2 cellular contexts compared by ENCODE assay signal in the genomic region with DNA sequence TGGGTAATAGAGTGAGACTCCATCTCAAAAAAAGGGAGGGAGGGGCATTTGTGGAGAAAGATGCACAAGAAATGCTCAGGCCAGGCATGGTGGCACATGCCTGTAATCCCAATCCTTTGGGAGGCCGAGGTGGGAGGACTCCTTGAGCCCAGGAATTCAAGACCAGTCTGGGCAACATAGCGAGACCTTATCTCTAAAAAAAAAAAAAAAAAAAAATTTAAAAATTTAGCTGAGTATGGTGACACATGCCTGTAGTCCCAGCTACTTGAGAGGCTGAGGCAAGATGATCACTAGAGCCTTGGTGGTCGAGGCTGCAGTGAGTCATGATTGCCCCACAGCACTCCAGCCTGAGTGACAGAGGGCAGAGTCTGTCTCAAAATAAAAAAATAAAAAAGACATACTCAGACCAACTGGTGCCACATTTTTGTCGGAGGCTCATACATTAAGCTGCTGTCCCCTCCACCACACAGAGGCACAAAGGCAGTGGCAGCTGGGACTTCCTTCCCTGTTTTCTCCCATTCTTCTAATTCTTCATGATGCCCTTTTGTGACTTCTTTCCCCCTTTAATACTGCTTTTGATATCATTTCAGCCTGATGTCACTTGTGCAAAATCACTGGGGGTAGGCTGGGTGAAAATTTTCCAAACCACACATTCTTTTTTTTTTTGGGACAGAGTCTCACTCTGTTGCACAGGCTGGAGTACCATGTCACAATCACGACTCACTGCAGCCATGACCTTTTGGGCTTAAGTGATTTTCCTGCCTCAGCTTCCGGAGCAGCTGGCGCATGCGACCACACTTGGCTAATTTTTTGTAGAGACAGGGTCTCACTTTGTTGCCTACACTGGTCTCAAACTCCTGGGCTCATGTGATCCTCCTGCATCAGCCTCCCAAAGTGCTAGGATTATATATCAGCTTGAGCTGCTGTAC.
A peak's percentile ranks its signal among the peaks of the same experiment; 100 is the strongest.
TF ChIP-seq lines count a peak whose summit lies in the region.

No MANE protein-coding gene starts in this region.

TF ChIP-seq in HEK293, 187 proteins besides CTCF, POLR2A, EP300 and RAD21 (continued from another document):
- TF ChIP-seq ZNF571 (tag by site-specific recombination; IDR thresholded peaks at IDR 0.05), result no peak
- no peak for TF ChIP-seq ZSCAN23 (tag by site-specific recombination; IDR thresholded peaks at IDR 0.05)
- 0 out of 2 replicates have a peak, but pooled peaks have one; percentile 11 for TF ChIP-seq SCRT2 (tag by site-specific recombination; IDR thresholded peaks at IDR 0.05)
- TF ChIP-seq ZFP69B (tag by site-specific recombination; IDR thresholded peaks at IDR 0.05), result 0 out of 2 replicates have a peak, but pooled peaks have one; percentile 40
- no peak for TF ChIP-seq ZXDB (tag by site-specific recombination; IDR thresholded peaks at IDR 0.05)
- TF ChIP-seq, protein P1, sequence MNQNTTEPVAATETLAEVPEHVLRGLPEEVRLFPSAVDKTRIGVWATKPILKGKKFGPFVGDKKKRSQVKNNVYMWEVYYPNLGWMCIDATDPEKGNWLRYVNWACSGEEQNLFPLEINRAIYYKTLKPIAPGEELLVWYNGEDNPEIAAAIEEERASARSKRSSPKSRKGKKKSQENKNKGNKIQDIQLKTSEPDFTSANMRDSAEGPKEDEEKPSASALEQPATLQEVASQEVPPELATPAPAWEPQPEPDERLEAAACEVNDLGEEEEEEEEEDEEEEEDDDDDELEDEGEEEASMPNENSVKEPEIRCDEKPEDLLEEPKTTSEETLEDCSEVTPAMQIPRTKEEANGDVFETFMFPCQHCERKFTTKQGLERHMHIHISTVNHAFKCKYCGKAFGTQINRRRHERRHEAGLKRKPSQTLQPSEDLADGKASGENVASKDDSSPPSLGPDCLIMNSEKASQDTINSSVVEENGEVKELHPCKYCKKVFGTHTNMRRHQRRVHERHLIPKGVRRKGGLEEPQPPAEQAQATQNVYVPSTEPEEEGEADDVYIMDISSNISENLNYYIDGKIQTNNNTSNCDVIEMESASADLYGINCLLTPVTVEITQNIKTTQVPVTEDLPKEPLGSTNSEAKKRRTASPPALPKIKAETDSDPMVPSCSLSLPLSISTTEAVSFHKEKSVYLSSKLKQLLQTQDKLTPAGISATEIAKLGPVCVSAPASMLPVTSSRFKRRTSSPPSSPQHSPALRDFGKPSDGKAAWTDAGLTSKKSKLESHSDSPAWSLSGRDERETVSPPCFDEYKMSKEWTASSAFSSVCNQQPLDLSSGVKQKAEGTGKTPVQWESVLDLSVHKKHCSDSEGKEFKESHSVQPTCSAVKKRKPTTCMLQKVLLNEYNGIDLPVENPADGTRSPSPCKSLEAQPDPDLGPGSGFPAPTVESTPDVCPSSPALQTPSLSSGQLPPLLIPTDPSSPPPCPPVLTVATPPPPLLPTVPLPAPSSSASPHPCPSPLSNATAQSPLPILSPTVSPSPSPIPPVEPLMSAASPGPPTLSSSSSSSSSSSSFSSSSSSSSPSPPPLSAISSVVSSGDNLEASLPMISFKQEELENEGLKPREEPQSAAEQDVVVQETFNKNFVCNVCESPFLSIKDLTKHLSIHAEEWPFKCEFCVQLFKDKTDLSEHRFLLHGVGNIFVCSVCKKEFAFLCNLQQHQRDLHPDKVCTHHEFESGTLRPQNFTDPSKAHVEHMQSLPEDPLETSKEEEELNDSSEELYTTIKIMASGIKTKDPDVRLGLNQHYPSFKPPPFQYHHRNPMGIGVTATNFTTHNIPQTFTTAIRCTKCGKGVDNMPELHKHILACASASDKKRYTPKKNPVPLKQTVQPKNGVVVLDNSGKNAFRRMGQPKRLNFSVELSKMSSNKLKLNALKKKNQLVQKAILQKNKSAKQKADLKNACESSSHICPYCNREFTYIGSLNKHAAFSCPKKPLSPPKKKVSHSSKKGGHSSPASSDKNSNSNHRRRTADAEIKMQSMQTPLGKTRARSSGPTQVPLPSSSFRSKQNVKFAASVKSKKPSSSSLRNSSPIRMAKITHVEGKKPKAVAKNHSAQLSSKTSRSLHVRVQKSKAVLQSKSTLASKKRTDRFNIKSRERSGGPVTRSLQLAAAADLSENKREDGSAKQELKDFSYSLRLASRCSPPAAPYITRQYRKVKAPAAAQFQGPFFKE (tag by site-specific recombination; IDR thresholded peaks at IDR 0.05; ENCODE audit: borderline replicate concordance), result no peak

TF ChIP-seq in HepG2, 621 proteins besides CTCF, POLR2A, EP300 and RAD21 (continued from another document):
- TF ChIP-seq, protein P2, sequence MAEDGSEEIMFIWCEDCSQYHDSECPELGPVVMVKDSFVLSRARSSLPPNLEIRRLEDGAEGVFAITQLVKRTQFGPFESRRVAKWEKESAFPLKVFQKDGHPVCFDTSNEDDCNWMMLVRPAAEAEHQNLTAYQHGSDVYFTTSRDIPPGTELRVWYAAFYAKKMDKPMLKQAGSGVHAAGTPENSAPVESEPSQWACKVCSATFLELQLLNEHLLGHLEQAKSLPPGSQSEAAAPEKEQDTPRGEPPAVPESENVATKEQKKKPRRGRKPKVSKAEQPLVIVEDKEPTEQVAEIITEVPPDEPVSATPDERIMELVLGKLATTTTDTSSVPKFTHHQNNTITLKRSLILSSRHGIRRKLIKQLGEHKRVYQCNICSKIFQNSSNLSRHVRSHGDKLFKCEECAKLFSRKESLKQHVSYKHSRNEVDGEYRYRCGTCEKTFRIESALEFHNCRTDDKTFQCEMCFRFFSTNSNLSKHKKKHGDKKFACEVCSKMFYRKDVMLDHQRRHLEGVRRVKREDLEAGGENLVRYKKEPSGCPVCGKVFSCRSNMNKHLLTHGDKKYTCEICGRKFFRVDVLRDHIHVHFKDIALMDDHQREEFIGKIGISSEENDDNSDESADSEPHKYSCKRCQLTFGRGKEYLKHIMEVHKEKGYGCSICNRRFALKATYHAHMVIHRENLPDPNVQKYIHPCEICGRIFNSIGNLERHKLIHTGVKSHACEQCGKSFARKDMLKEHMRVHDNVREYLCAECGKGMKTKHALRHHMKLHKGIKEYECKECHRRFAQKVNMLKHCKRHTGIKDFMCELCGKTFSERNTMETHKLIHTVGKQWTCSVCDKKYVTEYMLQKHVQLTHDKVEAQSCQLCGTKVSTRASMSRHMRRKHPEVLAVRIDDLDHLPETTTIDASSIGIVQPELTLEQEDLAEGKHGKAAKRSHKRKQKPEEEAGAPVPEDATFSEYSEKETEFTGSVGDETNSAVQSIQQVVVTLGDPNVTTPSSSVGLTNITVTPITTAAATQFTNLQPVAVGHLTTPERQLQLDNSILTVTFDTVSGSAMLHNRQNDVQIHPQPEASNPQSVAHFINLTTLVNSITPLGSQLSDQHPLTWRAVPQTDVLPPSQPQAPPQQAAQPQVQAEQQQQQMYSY (CRISPR knock-in tag; IDR thresholded peaks at IDR 0.05), result no peak
- TF ChIP-seq SIN3A (IDR thresholded peaks at IDR 0.05; ENCODE audit: borderline replicate concordance, low read depth, low read length) (no peak), ZNF546 (CRISPR knock-in tag; conservative IDR thresholded peaks at IDR 0.05) (no peak), CBX5 (CRISPR knock-in tag; IDR thresholded peaks at IDR 0.05; ENCODE audit: borderline replicate concordance) (no peak), GABPB1 (CRISPR knock-in tag; IDR thresholded peaks at IDR 0.05) (0 out of 2 replicates have a peak, but pooled peaks have one; percentile 23), ZMYM3 (CRISPR knock-in tag; IDR thresholded peaks at IDR 0.05) (no peak), ZNF354B (CRISPR knock-in tag; IDR thresholded peaks at IDR 0.05) (no peak), ZNF878 (CRISPR knock-in tag; IDR thresholded peaks at IDR 0.05) (no peak), ZNF572 (CRISPR knock-in tag; IDR thresholded peaks at IDR 0.05) (no peak), HOXA5 (CRISPR knock-in tag; IDR thresholded peaks at IDR 0.05) (no peak), PAWR (CRISPR knock-in tag; IDR thresholded peaks at IDR 0.05; ENCODE audit: borderline replicate concordance) (no peak), FOSL2 (CRISPR knock-in tag; IDR thresholded peaks at IDR 0.05) (peak; percentile 57), ZNF101 (CRISPR knock-in tag; IDR thresholded peaks at IDR 0.05; ENCODE audit: borderline replicate concordance, low read depth) (no peak), ERF (CRISPR knock-in tag; IDR thresholded peaks at IDR 0.05) (no peak), CEBPG (CRISPR knock-in tag; IDR thresholded peaks at IDR 0.05) (peak; percentile 8; the same call in 1 of the 2 replicates), SCMH1 (CRISPR knock-in tag; IDR thresholded peaks at IDR 0.05; ENCODE audit: borderline replicate concordance) (no peak), SP1 (IDR thresholded peaks at IDR 0.05) (no peak), SP1 (CRISPR knock-in tag; IDR thresholded peaks at IDR 0.05) (no peak), TCF7L2 (IDR thresholded peaks at IDR 0.05; ENCODE audit: low read depth, low read length) (no peak), SPEN (CRISPR knock-in tag; IDR thresholded peaks at IDR 0.05; ENCODE audit: low read depth) (no peak)
- TF ChIP-seq, protein P3, sequence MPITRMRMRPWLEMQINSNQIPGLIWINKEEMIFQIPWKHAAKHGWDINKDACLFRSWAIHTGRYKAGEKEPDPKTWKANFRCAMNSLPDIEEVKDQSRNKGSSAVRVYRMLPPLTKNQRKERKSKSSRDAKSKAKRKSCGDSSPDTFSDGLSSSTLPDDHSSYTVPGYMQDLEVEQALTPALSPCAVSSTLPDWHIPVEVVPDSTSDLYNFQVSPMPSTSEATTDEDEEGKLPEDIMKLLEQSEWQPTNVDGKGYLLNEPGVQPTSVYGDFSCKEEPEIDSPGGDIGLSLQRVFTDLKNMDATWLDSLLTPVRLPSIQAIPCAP (CRISPR knock-in tag; IDR thresholded peaks at IDR 0.05; ENCODE audit: low read depth), result no peak
- TF ChIP-seq, protein P4, sequence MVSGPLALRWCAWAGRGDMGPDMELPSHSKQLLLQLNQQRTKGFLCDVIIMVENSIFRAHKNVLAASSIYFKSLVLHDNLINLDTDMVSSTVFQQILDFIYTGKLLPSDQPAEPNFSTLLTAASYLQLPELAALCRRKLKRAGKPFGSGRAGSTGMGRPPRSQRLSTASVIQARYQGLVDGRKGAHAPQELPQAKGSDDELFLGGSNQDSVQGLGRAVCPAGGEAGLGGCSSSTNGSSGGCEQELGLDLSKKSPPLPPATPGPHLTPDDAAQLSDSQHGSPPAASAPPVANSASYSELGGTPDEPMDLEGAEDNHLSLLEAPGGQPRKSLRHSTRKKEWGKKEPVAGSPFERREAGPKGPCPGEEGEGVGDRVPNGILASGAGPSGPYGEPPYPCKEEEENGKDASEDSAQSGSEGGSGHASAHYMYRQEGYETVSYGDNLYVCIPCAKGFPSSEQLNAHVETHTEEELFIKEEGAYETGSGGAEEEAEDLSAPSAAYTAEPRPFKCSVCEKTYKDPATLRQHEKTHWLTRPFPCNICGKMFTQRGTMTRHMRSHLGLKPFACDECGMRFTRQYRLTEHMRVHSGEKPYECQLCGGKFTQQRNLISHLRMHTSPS (CRISPR knock-in tag; IDR thresholded peaks at IDR 0.05; ENCODE audit: low read depth), result no peak
- TF ChIP-seq, protein P5, sequence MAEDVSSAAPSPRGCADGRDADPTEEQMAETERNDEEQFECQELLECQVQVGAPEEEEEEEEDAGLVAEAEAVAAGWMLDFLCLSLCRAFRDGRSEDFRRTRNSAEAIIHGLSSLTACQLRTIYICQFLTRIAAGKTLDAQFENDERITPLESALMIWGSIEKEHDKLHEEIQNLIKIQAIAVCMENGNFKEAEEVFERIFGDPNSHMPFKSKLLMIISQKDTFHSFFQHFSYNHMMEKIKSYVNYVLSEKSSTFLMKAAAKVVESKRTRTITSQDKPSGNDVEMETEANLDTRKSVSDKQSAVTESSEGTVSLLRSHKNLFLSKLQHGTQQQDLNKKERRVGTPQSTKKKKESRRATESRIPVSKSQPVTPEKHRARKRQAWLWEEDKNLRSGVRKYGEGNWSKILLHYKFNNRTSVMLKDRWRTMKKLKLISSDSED (CRISPR knock-in tag; IDR thresholded peaks at IDR 0.05), result no peak
- TF ChIP-seq, protein P6, sequence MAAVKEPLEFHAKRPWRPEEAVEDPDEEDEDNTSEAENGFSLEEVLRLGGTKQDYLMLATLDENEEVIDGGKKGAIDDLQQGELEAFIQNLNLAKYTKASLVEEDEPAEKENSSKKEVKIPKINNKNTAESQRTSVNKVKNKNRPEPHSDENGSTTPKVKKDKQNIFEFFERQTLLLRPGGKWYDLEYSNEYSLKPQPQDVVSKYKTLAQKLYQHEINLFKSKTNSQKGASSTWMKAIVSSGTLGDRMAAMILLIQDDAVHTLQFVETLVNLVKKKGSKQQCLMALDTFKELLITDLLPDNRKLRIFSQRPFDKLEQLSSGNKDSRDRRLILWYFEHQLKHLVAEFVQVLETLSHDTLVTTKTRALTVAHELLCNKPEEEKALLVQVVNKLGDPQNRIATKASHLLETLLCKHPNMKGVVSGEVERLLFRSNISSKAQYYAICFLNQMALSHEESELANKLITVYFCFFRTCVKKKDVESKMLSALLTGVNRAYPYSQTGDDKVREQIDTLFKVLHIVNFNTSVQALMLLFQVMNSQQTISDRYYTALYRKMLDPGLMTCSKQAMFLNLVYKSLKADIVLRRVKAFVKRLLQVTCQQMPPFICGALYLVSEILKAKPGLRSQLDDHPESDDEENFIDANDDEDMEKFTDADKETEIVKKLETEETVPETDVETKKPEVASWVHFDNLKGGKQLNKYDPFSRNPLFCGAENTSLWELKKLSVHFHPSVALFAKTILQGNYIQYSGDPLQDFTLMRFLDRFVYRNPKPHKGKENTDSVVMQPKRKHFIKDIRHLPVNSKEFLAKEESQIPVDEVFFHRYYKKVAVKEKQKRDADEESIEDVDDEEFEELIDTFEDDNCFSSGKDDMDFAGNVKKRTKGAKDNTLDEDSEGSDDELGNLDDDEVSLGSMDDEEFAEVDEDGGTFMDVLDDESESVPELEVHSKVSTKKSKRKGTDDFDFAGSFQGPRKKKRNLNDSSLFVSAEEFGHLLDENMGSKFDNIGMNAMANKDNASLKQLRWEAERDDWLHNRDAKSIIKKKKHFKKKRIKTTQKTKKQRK (IDR thresholded peaks at IDR 0.05; ENCODE audit: low read length), result no peak
